ENCODE assay signal across 22 cellular contexts in genomic region chr17:11492511-11492910, GRCh38.
DNase-seq lines count a peak whose midpoint lies in the region; ATAC-seq and TF ChIP-seq lines count a peak whose summit lies in the region.
"Had no signal": no experiment of that assay in that cellular context is flagged by ENCODE, and none has a peak within 500 bp of the region (broad histone marks: within the 10 kb centered on the region; RNA-seq: fewer than 3 reads in every experiment).

No MANE protein-coding gene starts in this region.

- H3K36me3 ChIP-seq in right atrium auricular region (no peaks in the 10 kb centered on the region), heart left ventricle (no peaks in the 10 kb centered on the region), esophagus muscularis mucosa (no peaks in the 10 kb centered on the region), adrenal gland (replicated peaks in 1 of 2) (no peaks in the 10 kb centered on the region)
- H3K36me3 ChIP-seq: BE2C; BLaER1 treated with 17β-estradiol and CSF1 and Interleukin-3, amounts not matched to agents 10 nM and 100 nM had no signal

- H3K36me3 Mint-ChIP-seq in osteocyte (ENCODE audit: unreplicated experiment) = no peaks in the 10 kb centered on the region
- H3K36me3 Mint-ChIP-seq: CD14-positive monocyte; CD8-positive, alpha-beta memory T cell had no signal

- ATAC-seq in heart left ventricle = no peak
- ATAC-seq: GM12878, GM23338, HCT116 had no signal

- H3K27ac Mint-ChIP-seq in osteocyte (ENCODE audit: unreplicated experiment) = no peak overlapping the region
- H3K27ac Mint-ChIP-seq: CD14-positive monocyte; CD4-positive, alpha-beta T cell; CD8-positive, alpha-beta memory T cell; GM23338; H9 had no signal

- DNase-seq in right atrium auricular region (ENCODE audit: low spot score) = peak; percentile 46
- DNase-seq in heart left ventricle = no peak
- DNase-seq in esophagus muscularis mucosa (ENCODE audit: extremely low spot score) = peak; percentile 86
- peak; percentile 60 for DNase-seq in osteocyte (ENCODE audit: extremely low spot score, unreplicated experiment)
- DNase-seq in adrenal gland = no peak
- no peak for DNase-seq in NCI-H1436 treated with DMSO at 0.1 percent for 48 hours (lab: John Stamatoyannopoulos, UW)
- DNase-seq: ACHN; AML-193; BE2C; CD4-positive, alpha-beta T cell; CD8-positive, alpha-beta memory T cell; DMS 273 treated with DMSO at 0.1 percent for 48 hours; DMS79; EL; GDM1; H9 had no signal

- no peaks in the 10 kb centered on the region for H3K4me1 Mint-ChIP-seq in osteocyte (ENCODE audit: unreplicated experiment)
- H3K4me1 Mint-ChIP-seq: CD14-positive monocyte; CD8-positive, alpha-beta memory T cell; GM23338 had no signal

- no peak overlapping the region for H3K4me3 Mint-ChIP-seq in osteocyte (ENCODE audit: unreplicated experiment)
- H3K4me3 Mint-ChIP-seq: CD14-positive monocyte; CD4-positive, alpha-beta T cell; CD8-positive, alpha-beta memory T cell; GM23338; H9 had no signal

- WGBS in heart left ventricle, 4 donors = 85 to 100% (median 95%) methylated on average over 1 of the region's 1 CpG
- whole genome bisulfite sequencing in esophagus muscularis mucosa = 100% methylated on average over 1 of the region's 1 CpG
- WGBS in adrenal gland, 4 donors = 89 to 100% (median 92%) methylated on average over 1 of the region's 1 CpG

- H3K9me3 Mint-ChIP-seq in osteocyte (ENCODE audit: unreplicated experiment) = peaks cover 28% of the 10 kb centered on the region
- H3K9me3 Mint-ChIP-seq: H9 had no signal

- H3K4me3 ChIP-seq in right atrium auricular region (no peak overlapping the region), heart left ventricle (no peak overlapping the region), esophagus muscularis mucosa (no peak overlapping the region), adrenal gland (no peak overlapping the region)
- H3K4me3 ChIP-seq: BLaER1 treated with 17β-estradiol and CSF1 and Interleukin-3, amounts not matched to agents 10 nM and 100 nM; GM12878; GM23338 had no signal

- TF ChIP-seq CTCF in right atrium auricular region (IDR thresholded peaks at IDR 0.05) (no peak), heart left ventricle (IDR thresholded peaks at IDR 0.05) (no peak), esophagus muscularis mucosa (IDR thresholded peaks at IDR 0.05) (no peak), osteocyte (IDR thresholded peaks at IDR 0.05) (no peak), adrenal gland (IDR thresholded peaks at IDR 0.05) (no peak)

- H3K27ac ChIP-seq in right atrium auricular region (no peak overlapping the region), heart left ventricle (no peak overlapping the region), esophagus muscularis mucosa (replicated peaks in 1 of 4) (no peak overlapping the region), adrenal gland (no peak overlapping the region)
- H3K27ac ChIP-seq: 22Rv1; BLaER1 treated with 17β-estradiol and CSF1 and Interleukin-3, amounts not matched to agents 10 nM and 100 nM had no signal

- intact Hi-C loops in heart left ventricle (cut with DNase I) (no loop called here), esophagus muscularis mucosa (cut with DNase I) (no loop called here), adrenal gland (cut with DNase I) (no loop called here)

- no peaks in the 10 kb centered on the region for H3K4me1 ChIP-seq in right atrium auricular region
- H3K4me1 ChIP-seq in heart left ventricle = no peaks in the 10 kb centered on the region
- no peaks in the 10 kb centered on the region for H3K4me1 ChIP-seq in esophagus muscularis mucosa
- H3K4me1 ChIP-seq in adrenal gland (replicated peaks in 1 of 2) = no peaks in the 10 kb centered on the region
- H3K4me1 ChIP-seq: BE2C; BLaER1 treated with 17β-estradiol and CSF1 and Interleukin-3, amounts not matched to agents 10 nM and 100 nM had no signal

- TF ChIP-seq POLR2A in heart left ventricle (IDR thresholded peaks at IDR 0.05) (no peak), esophagus muscularis mucosa (IDR thresholded peaks at IDR 0.05; ENCODE audit: low read depth) (no peak), adrenal gland (IDR thresholded peaks at IDR 0.05) (no peak)

- no peak for TF ChIP-seq EP300 in esophagus muscularis mucosa (IDR thresholded peaks at IDR 0.05)

- H3K27me3 Mint-ChIP-seq in osteocyte (ENCODE audit: unreplicated experiment) = no peaks in the 10 kb centered on the region
- H3K27me3 Mint-ChIP-seq: CD4-positive, alpha-beta T cell; CD8-positive, alpha-beta memory T cell had no signal

- H3K27me3 ChIP-seq in right atrium auricular region (no peaks in the 10 kb centered on the region), heart left ventricle (peaks cover 0 to 4% (median 0%) of the 10 kb centered on the region in 9 donors), esophagus muscularis mucosa (no peaks in the 10 kb centered on the region), adrenal gland (no peaks in the 10 kb centered on the region)
- H3K27me3 ChIP-seq: BE2C; BLaER1 treated with 17β-estradiol and CSF1 and Interleukin-3, amounts not matched to agents 10 nM and 100 nM had no signal

- H3K9me3 ChIP-seq in right atrium auricular region = no peaks in the 10 kb centered on the region
- H3K9me3 ChIP-seq in heart left ventricle = no peaks in the 10 kb centered on the region
- no peaks in the 10 kb centered on the region for H3K9me3 ChIP-seq in esophagus muscularis mucosa
- H3K9me3 ChIP-seq in adrenal gland (replicated peaks in 1 of 3) = no peaks in the 10 kb centered on the region
- H3K9me3 ChIP-seq: BE2C; BLaER1 treated with 17β-estradiol and CSF1 and Interleukin-3, amounts not matched to agents 10 nM and 100 nM had no signal

Comparison
In these comparisons a context has a peak if more than half of its experiments do, and no peak if none do; other contexts are left out.
1. DNase-seq: peak in right atrium auricular region (single experiment), esophagus muscularis mucosa (single experiment) and osteocyte (single experiment); none in heart left ventricle (0 of 5), adrenal gland (0 of 7) and NCI-H1436 treated with DMSO at 0.1 percent for 48 hours (single experiment).